Comparison of ENCODE assay signal across 3 cellular contexts in genomic region chr10:115039781-115040180, GRCh38. TPM values are rescaled to one million over a fixed set of nuclear protein-coding genes. Genes with fewer than 3 reads are reported as not detected.
"Had no signal": no experiment of that assay in that cellular context is flagged by ENCODE, and none has a peak within 500 bp of the region (broad histone marks: within the 10 kb centered on the region; RNA-seq: fewer than 3 reads in every experiment).

No MANE protein-coding gene starts in this region.

RNA-seq across cellular contexts. Expression of gene ATRNL1, which starts 53.4 kb away (rescaled TPM):
- total RNA-seq: activated CD8-positive, alpha-beta T cell treated with anti-CD3 and anti-CD28 coated beads for 36 hours; activated CD8-positive, alpha-beta T cell treated with anti-CD3 and anti-CD28 coated beads, Interleukin-2, amount 10 ng/mL, durations not matched to agents 7 days and 5 days; T-helper 17 cell had no signal
